In the genomic region with DNA sequence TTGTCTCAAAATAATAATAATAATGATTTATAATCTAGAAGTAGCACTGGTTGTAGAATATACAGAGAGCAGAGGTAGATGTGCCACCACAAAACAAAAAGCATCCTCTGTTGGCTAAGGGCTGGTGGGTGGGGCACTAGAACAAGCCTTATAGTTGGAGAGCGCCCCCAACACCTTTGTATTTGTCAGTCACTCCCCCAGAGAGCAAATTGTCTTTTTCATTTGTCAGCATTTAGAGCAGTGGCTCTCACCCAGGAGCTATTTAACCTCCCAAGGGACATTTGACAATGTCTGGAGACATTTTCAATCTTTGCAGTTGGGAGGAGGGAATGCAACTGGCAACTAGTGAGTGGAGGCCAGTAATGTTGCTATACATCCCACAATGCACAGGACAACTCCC, we compare ENCODE assay signal across 14 cellular contexts. TPM values are rescaled to one million over a fixed set of nuclear protein-coding genes. Genes with fewer than 3 reads are reported as not detected.
"Had no signal": no experiment of that assay in that cellular context is flagged by ENCODE, and none has a peak within 500 bp of the region (broad histone marks: within the 10 kb centered on the region; RNA-seq: fewer than 3 reads in every experiment).

No MANE protein-coding gene starts in this region.

- ATAC-seq: left colon, lower lobe of right lung, pancreas had no signal

- H3K4me3 Mint-ChIP-seq: activated naive CD4-positive, alpha-beta T cell treated with anti-CD3 and anti-CD28 coated beads, Interleukin-2, amount 10 ng/mL, durations not matched to agents 7 days and 5 days; mesothelial cell of epicardium had no signal

- DNase-seq: activated CD4-positive, alpha-beta T cell treated with anti-CD3 and anti-CD28 coated beads, Interleukin-2, amount 50 U/mL, for 1 hour; activated CD4-positive, CD25-positive, alpha-beta regulatory T cell; activated naive CD4-positive, alpha-beta T cell treated with anti-CD3 and anti-CD28 coated beads, Interleukin-2, amount 10 ng/mL, durations not matched to agents 7 days and 5 days; adrenal gland; left colon; lower lobe of right lung; pancreas; stimulated activated CD4-positive, alpha-beta T cell treated with anti-CD3 and anti-CD28 coated beads, Interleukin-1b, Interleukin-23, amount 100 ng/mL, for 48 hours; T-helper 2 cell had no signal

- H3K36me3 ChIP-seq: adrenal gland, lower lobe of right lung, pancreas, vagina had no signal

- H3K36me3 Mint-ChIP-seq: mesothelial cell of epicardium had no signal

- H3K9me3 Mint-ChIP-seq: activated naive CD4-positive, alpha-beta T cell treated with anti-CD3 and anti-CD28 coated beads, Interleukin-2, amount 10 ng/mL, durations not matched to agents 7 days and 5 days; activated T-helper 2 cell treated with anti-CD3 and anti-CD28 coated beads, Interferon-gamma antibody, Interleukin-2, Interleukin-4, amounts not matched to agents 10 μg/mL and 5 μg/mL and 100 μg/mL, durations not matched to agents 14 hours and 24 hours and 36 hours; mesothelial cell of epicardium had no signal

- H3K4me3 ChIP-seq: adrenal gland, lower lobe of right lung, pancreas, vagina had no signal

- H3K27ac ChIP-seq: adrenal gland, lower lobe of right lung, pancreas had no signal

- H3K27ac Mint-ChIP-seq: activated naive CD4-positive, alpha-beta T cell treated with anti-CD3 and anti-CD28 coated beads, Interleukin-2, amount 10 ng/mL, durations not matched to agents 7 days and 5 days; activated T-helper 2 cell treated with anti-CD3 and anti-CD28 coated beads, Interferon-gamma antibody, Interleukin-2, Interleukin-4, amounts not matched to agents 10 μg/mL and 5 μg/mL and 100 μg/mL, durations not matched to agents 14 hours and 24 hours and 36 hours; mesothelial cell of epicardium had no signal

- H3K9me3 ChIP-seq: adrenal gland, lower lobe of right lung, pancreas, vagina had no signal

- H3K27me3 ChIP-seq: adrenal gland, pancreas, vagina had no signal

- H3K27me3 Mint-ChIP-seq: activated naive CD4-positive, alpha-beta T cell treated with anti-CD3 and anti-CD28 coated beads, Interleukin-2, amount 10 ng/mL, durations not matched to agents 7 days and 5 days had no signal

RNA-seq across cellular contexts. Expression of gene PP2D1, which starts 34.5 kb away (rescaled TPM):
- polyA plus RNA-seq: adrenal gland, esophagus, pancreas, thymus had no signal
